21 cellular contexts compared by ENCODE assay signal in the genomic region with DNA sequence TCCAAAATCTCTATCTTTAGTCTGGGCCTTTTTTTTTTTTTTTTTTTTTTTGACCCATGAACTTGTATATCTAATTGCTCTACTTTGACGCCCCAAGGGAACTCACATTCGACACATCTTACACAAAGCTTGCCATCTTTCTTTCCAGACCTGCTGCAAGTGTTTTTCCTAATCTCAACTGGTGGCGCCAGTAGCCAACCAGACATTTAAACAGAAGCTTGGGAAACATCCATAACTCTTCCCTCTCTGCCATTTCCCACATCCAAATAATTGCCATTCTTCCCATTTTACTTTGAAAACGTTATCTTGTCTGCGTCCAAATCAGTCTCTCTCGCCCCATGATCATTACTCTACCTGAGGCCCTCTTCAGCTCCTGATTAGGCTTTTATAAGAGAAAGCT.
"Had no signal": no experiment of that assay in that cellular context is flagged by ENCODE, and none has a peak within 500 bp of the region (broad histone marks: within the 10 kb centered on the region; RNA-seq: fewer than 3 reads in every experiment).

No MANE protein-coding gene starts in this region.

- H3K79me2 ChIP-seq: hepatocyte had no signal

- H3K27ac ChIP-seq: hepatocyte, neutrophil, spleen, tibial artery, upper lobe of left lung, uterus had no signal

- H3K27me3 ChIP-seq: hepatocyte, neutrophil, tibial artery, upper lobe of left lung, uterus had no signal

- ATAC-seq: left colon; naive thymus-derived CD8-positive, alpha-beta T cell; sciatic nerve; stimulated activated memory B cell treated with anti-CD40 and anti-IgM and Interleukin-4, amounts not matched to agents 10 μg/mL and 1 μg/mL and 100 μg/mL, for 72 hours had no signal

- H3K27me3 Mint-ChIP-seq: stimulated activated memory B cell treated with anti-CD40 and anti-IgM and Interleukin-4, amounts not matched to agents 10 μg/mL and 1 μg/mL and 100 μg/mL, for 72 hours had no signal

- H3K36me3 Mint-ChIP-seq: naive thymus-derived CD8-positive, alpha-beta T cell; stimulated activated memory B cell treated with anti-CD40 and anti-IgM and Interleukin-4, amounts not matched to agents 10 μg/mL and 1 μg/mL and 100 μg/mL, for 72 hours had no signal

- H3K4me2 ChIP-seq: hepatocyte had no signal

- H3K36me3 ChIP-seq: neutrophil, spleen, tibial artery, upper lobe of left lung, uterus had no signal

- H3K4me3 ChIP-seq: hepatocyte, spleen, tibial artery, upper lobe of left lung, uterus had no signal

- H2AFZ ChIP-seq: hepatocyte had no signal

- H3K4me3 Mint-ChIP-seq: endodermal cell; naive thymus-derived CD8-positive, alpha-beta T cell; stimulated activated memory B cell treated with anti-CD40 and anti-IgM and Interleukin-4, amounts not matched to agents 10 μg/mL and 1 μg/mL and 100 μg/mL, for 72 hours; stimulated activated naive CD8-positive, alpha-beta T cell treated with anti-CD3 and anti-CD28 coated beads, Interleukin-15, Interleukin-2, amounts not matched to agents 100 ng/mL and 50 ng/mL, for 24 hours had no signal

- FAIRE-seq: endothelial cell of umbilical vein, kidney had no signal

- DNase-seq: effector CD4-positive, alpha-beta T cell; endodermal cell; foreskin melanocyte; head of caudate nucleus; kidney; left colon; naive thymus-derived CD8-positive, alpha-beta T cell; posterior cingulate gyrus; spleen; stimulated activated CD4-positive, alpha-beta T cell treated with anti-CD3 and anti-CD28 coated beads, Interleukin-15, amount 100 ng/mL, for 24 hours; stimulated activated CD4-positive, alpha-beta T cell treated with anti-CD3 and anti-CD28 coated beads, Interleukin-1b, Interleukin-23, amount 100 ng/mL, for 48 hours; stimulated activated CD4-positive, alpha-beta T cell treated with anti-CD3 and anti-CD28 coated beads, Interleukin-4, amount 100 ng/mL, for 24 hours; tibial artery; upper lobe of left lung; uterus had no signal

- H3K27ac Mint-ChIP-seq: endodermal cell; naive thymus-derived CD8-positive, alpha-beta T cell; stimulated activated memory B cell treated with anti-CD40 and anti-IgM and Interleukin-4, amounts not matched to agents 10 μg/mL and 1 μg/mL and 100 μg/mL, for 72 hours; stimulated activated naive CD8-positive, alpha-beta T cell treated with anti-CD3 and anti-CD28 coated beads, Interleukin-15, Interleukin-2, amounts not matched to agents 100 ng/mL and 50 ng/mL, for 24 hours had no signal

- H3K9me3 Mint-ChIP-seq: endodermal cell; stimulated activated memory B cell treated with anti-CD40 and anti-IgM and Interleukin-4, amounts not matched to agents 10 μg/mL and 1 μg/mL and 100 μg/mL, for 72 hours had no signal

- H3K4me1 ChIP-seq: spleen, tibial artery, upper lobe of left lung, uterus had no signal

- H3K4me1 Mint-ChIP-seq: naive thymus-derived CD8-positive, alpha-beta T cell; stimulated activated memory B cell treated with anti-CD40 and anti-IgM and Interleukin-4, amounts not matched to agents 10 μg/mL and 1 μg/mL and 100 μg/mL, for 72 hours had no signal
